ENCODE assay signal across 16 cellular contexts in genomic region chr12:130053641-130054040, GRCh38.
DNase-seq lines count a peak whose midpoint lies in the region; ATAC-seq and TF ChIP-seq lines count a peak whose summit lies in the region.
"Had no signal": no experiment of that assay in that cellular context is flagged by ENCODE, and none has a peak within 500 bp of the region (broad histone marks: within the 10 kb centered on the region; RNA-seq: fewer than 3 reads in every experiment).

No MANE protein-coding gene starts in this region.

- H3K27ac ChIP-seq in upper lobe of right lung (no peak overlapping the region), Peyer's patch (no peak overlapping the region), OCI-LY7 (ENCODE audit: low read depth, low read length, poor library complexity, severe bottlenecking) (no peak overlapping the region)

- H3K9me3 Mint-ChIP-seq in glutamatergic neuron (ENCODE audit: unreplicated experiment): peaks cover 7% of the 10 kb centered on the region
- H3K9me3 Mint-ChIP-seq in activated CD4-positive, alpha-beta memory T cell treated with anti-CD3 and anti-CD28 coated beads for 36 hours: peaks cover 11% of the 10 kb centered on the region
- H3K9me3 Mint-ChIP-seq: CD8-positive, alpha-beta T cell had no signal

- H2AFZ ChIP-seq in OCI-LY7 (ENCODE audit: low read length): no peak overlapping the region

- intact Hi-C loops in upper lobe of right lung (cut with DNase I) (no loop called here), OCI-LY7 (cut with micrococcal nuclease; ENCODE audit: unreplicated experiment) (no loop called here)
- intact Hi-C loops in activated CD4-positive, alpha-beta memory T cell treated with anti-CD3 and anti-CD28 coated beads for 36 hours (cut with micrococcal nuclease): no loop called here

- H3K4me1 ChIP-seq in upper lobe of right lung: no peaks in the 10 kb centered on the region
- no peaks in the 10 kb centered on the region for H3K4me1 ChIP-seq in Peyer's patch
- H3K4me1 ChIP-seq in OCI-LY7 (ENCODE audit: insufficient read depth, low read length, poor library complexity, severe bottlenecking): no peaks in the 10 kb centered on the region

- no TSS peak for BruUV-seq in OCI-LY7 (replicated peaks; lab: Mats Ljungman, UMichigan)

- H3K27ac Mint-ChIP-seq in glutamatergic neuron (ENCODE audit: unreplicated experiment): no peak overlapping the region
- H3K27ac Mint-ChIP-seq in activated CD4-positive, alpha-beta memory T cell treated with anti-CD3 and anti-CD28 coated beads for 36 hours: no peak overlapping the region
- H3K27ac Mint-ChIP-seq: activated naive CD4-positive, alpha-beta T cell treated with anti-CD3 and anti-CD28 coated beads, Interleukin-2, amount 10 ng/mL, durations not matched to agents 7 days and 5 days; CD8-positive, alpha-beta T cell had no signal

- no peaks in the 10 kb centered on the region for H3K79me2 ChIP-seq in OCI-LY7 (ENCODE audit: insufficient read depth, low read depth, low read length)

- TF ChIP-seq CTCF in glutamatergic neuron (IDR thresholded peaks at IDR 0.05; ENCODE audit: partially characterized antibody, unreplicated experiment): no peak
- TF ChIP-seq CTCF in upper lobe of right lung (IDR thresholded peaks at IDR 0.05): no peak
- no peak for TF ChIP-seq CTCF in Peyer's patch (IDR thresholded peaks at IDR 0.05)
- TF ChIP-seq CTCF in OCI-LY7 (conservative IDR thresholded peaks at IDR 0.05; ENCODE audit: low read length): no peak

- POLR2A ChIA-PET in activated CD4-positive, alpha-beta memory T cell treated with anti-CD3 and anti-CD28 coated beads for 36 hours (lab: Charles Lee): no interaction called here
- POLR2A ChIA-PET in OCI-LY7 (lab: Charles Lee): no interaction called here

- no peak overlapping the region for H3K4me2 ChIP-seq in OCI-LY7 (ENCODE audit: low read length)

- CTCF ChIA-PET in activated CD4-positive, alpha-beta memory T cell treated with anti-CD3 and anti-CD28 coated beads for 36 hours (lab: Charles Lee): interaction anchor here (0.7 kb wide), 1 partner anchor 58 kb away, joined by 4 read pairs; no protein-coding TSS in a partner anchor
- CTCF ChIA-PET in OCI-LY7 (lab: Charles Lee; ENCODE audit: unreplicated experiment): no interaction called here

- peaks cover 8% of the 10 kb centered on the region for H3K36me3 Mint-ChIP-seq in glutamatergic neuron (ENCODE audit: unreplicated experiment)
- H3K36me3 Mint-ChIP-seq in activated CD4-positive, alpha-beta memory T cell treated with anti-CD3 and anti-CD28 coated beads for 36 hours: no peaks in the 10 kb centered on the region
- H3K36me3 Mint-ChIP-seq: brain; CD8-positive, alpha-beta T cell had no signal

- ATAC-seq in upper lobe of right lung: no peak
- ATAC-seq: activated CD4-positive, CD25-positive, alpha-beta regulatory T cell treated with anti-CD3 and anti-CD28 coated beads, Interleukin-2, amount 50 U/mL, for 24 hours; CD8-positive, alpha-beta T cell; left ventricle myocardium superior; naive thymus-derived CD4-positive, alpha-beta T cell had no signal

- no peaks in the 10 kb centered on the region for H3K9me2 ChIP-seq in OCI-LY7 (ENCODE audit: insufficient read depth, low read length)

- no peaks in the 10 kb centered on the region for H3K9me3 ChIP-seq in upper lobe of right lung
- H3K9me3 ChIP-seq in Peyer's patch: no peaks in the 10 kb centered on the region
- peaks cover 12% of the 10 kb centered on the region for H3K9me3 ChIP-seq in OCI-LY7 (ENCODE audit: low read length)

- peaks cover 10% of the 10 kb centered on the region for H3K27me3 Mint-ChIP-seq in glutamatergic neuron (ENCODE audit: unreplicated experiment)
- H3K27me3 Mint-ChIP-seq in activated CD4-positive, alpha-beta memory T cell treated with anti-CD3 and anti-CD28 coated beads for 36 hours: peaks cover 5% of the 10 kb centered on the region

- no peaks in the 10 kb centered on the region for H3K4me1 Mint-ChIP-seq in glutamatergic neuron (ENCODE audit: low read depth, unreplicated experiment)
- no peaks in the 10 kb centered on the region for H3K4me1 Mint-ChIP-seq in activated CD4-positive, alpha-beta memory T cell treated with anti-CD3 and anti-CD28 coated beads for 36 hours (ENCODE audit: low read depth)
- H3K4me1 Mint-ChIP-seq: activated naive CD4-positive, alpha-beta T cell treated with anti-CD3 and anti-CD28 coated beads, Interleukin-2, amount 10 ng/mL, durations not matched to agents 7 days and 5 days had no signal

- H3K4me3 ChIP-seq in upper lobe of right lung (no peak overlapping the region), Peyer's patch (no peak overlapping the region), OCI-LY7 (ENCODE audit: low read depth, low read length, poor library complexity, severe bottlenecking) (no peak overlapping the region)

- H3K27me3 ChIP-seq in upper lobe of right lung: peaks cover 7% of the 10 kb centered on the region
- H3K27me3 ChIP-seq in Peyer's patch: no peaks in the 10 kb centered on the region

- H4K20me1 ChIP-seq in OCI-LY7 (ENCODE audit: insufficient read depth, low read length): no peaks in the 10 kb centered on the region

- H3K36me3 ChIP-seq in upper lobe of right lung (no peaks in the 10 kb centered on the region), Peyer's patch (no peaks in the 10 kb centered on the region), OCI-LY7 (ENCODE audit: insufficient read depth, low read length) (no peaks in the 10 kb centered on the region)

- DNase-seq in NCI-H2171 treated with DMSO at 0.1 percent for 48 hours (lab: John Stamatoyannopoulos, UW) (peak; percentile 4), NCI-H2171 (lab: John Stamatoyannopoulos, UW) (no peak), NCI-H345 treated with DMSO at 0.1 percent for 48 hours (lab: John Stamatoyannopoulos, UW; ENCODE audit: unreplicated experiment) (peak; percentile 41), glutamatergic neuron (peak; percentile 37), upper lobe of right lung (peak; percentile 46), Peyer's patch (no peak), OCI-LY7 (ENCODE audit: low spot score) (no peak)
- DNase-seq in activated CD4-positive, alpha-beta memory T cell treated with anti-CD3 and anti-CD28 coated beads for 36 hours: no peak
- DNase-seq: activated naive CD4-positive, alpha-beta T cell treated with anti-CD3 and anti-CD28 coated beads, Interleukin-2, amount 10 ng/mL, durations not matched to agents 7 days and 5 days; CD8-positive, alpha-beta T cell; left ventricle myocardium superior; naive thymus-derived CD4-positive, alpha-beta T cell; NCI-H446 treated with DMSO at 0.1 percent for 48 hours; T-helper 1 cell had no signal

- no peak overlapping the region for H3K4me3 Mint-ChIP-seq in glutamatergic neuron (ENCODE audit: unreplicated experiment)
- H3K4me3 Mint-ChIP-seq in activated CD4-positive, alpha-beta memory T cell treated with anti-CD3 and anti-CD28 coated beads for 36 hours: no peak overlapping the region
- H3K4me3 Mint-ChIP-seq: activated naive CD4-positive, alpha-beta T cell treated with anti-CD3 and anti-CD28 coated beads, Interleukin-2, amount 10 ng/mL, durations not matched to agents 7 days and 5 days; brain; CD8-positive, alpha-beta T cell; naive thymus-derived CD4-positive, alpha-beta T cell had no signal

- no peak for TF ChIP-seq POLR2A in Peyer's patch (IDR thresholded peaks at IDR 0.05)

Comparison
In these comparisons a context has a peak if more than half of its experiments do, and no peak if none do; other contexts are left out.
1. DNase-seq: peak in NCI-H2171 treated with DMSO at 0.1 percent for 48 hours (single experiment), NCI-H345 treated with DMSO at 0.1 percent for 48 hours (single experiment), glutamatergic neuron (single experiment) and upper lobe of right lung (single experiment); none in NCI-H2171 (single experiment), activated CD4-positive, alpha-beta memory T cell treated with anti-CD3 and anti-CD28 coated beads for 36 hours (single experiment), Peyer's patch (0 of 3) and OCI-LY7 (single experiment).